1 cellular context compared by ENCODE assay signal in the genomic region with DNA sequence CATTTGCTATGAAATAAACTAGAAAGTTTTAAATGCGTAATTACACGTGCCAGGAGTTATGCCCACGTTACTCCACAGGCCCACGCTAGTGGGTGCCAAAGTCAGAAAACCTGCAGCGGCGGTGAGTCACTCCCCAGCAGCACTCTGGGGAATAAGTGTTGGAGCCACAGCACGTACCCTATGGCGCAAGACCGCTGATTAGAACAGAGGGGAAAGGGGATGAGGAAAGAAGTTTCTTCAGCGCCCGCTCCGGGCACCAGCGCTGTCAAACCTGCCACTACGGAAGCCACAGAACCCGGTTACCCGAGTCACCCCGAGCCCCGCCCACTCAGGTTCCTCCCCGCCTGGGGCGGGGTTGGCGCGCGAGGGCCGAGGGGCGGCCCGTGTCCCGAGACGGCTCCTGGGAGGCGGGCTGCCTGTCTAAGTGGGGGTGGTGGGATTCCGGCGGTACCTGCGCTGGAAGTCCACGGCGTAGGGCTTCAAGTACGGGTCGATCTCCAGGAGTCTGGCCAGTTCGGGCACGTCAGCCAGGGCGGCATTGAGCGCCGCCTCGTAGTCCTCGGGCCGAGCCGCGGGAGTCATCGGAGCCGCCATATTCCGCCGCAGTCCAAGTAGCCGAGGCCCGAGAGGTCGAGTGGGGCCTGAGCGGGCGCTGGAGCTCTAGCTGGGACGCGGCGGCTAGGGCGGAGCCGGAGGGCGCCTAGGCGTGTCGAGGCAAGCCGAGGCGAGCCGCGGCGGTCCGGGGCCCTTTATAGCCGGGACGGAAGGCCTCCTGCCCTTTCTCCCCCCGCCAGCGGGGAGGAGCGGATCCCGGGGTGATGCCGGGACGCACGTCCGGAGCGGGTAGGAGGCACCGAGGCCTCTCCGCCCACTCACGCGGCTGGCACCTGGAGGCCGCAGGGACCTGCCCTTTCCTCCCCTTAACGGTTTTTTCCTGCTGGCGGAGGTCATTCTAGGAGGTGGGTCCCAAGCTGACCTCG.
TF ChIP-seq lines count a peak whose summit lies in the region.

TSS of gene GBE1 (minus strand) at position 722 of the 980 bp plus-strand sequence. CDS start at position 594, 128 bp downstream.

TF ChIP-seq in H1, 55 proteins besides CTCF, POLR2A, EP300 and RAD21:
- TF ChIP-seq SRF (IDR thresholded peaks at IDR 0.05; ENCODE audit: low read depth, low read length) (peak; percentile 71), SP1 (IDR thresholded peaks at IDR 0.05; ENCODE audit: low read depth, low read length) (peak; percentile 0; the same call in 1 of the 2 replicates), TBP (IDR thresholded peaks at IDR 0.05; ENCODE audit: low read depth, low read length) (peak; percentile 77), PHF8 (conservative IDR thresholded peaks at IDR 0.05; ENCODE audit: low read depth, low read length) (peak; percentile 97), SP2 (IDR thresholded peaks at IDR 0.05; ENCODE audit: low read length) (no peak), CEBPB (IDR thresholded peaks at IDR 0.05; ENCODE audit: low read depth, low read length) (peak; percentile 78), SIN3A (conservative IDR thresholded peaks at IDR 0.05 in 1 of 2, IDR thresholded peaks at IDR 0.05 in 1 of 2; ENCODE audit: low read depth in 1 of 2, low read length in 2 of 2) (peak in 1 of 2 experiments; percentile 80; a peak in 1 of 4 replicates), POLR2AphosphoS5 (IDR thresholded peaks at IDR 0.05; ENCODE audit: low read depth, low read length) (peak; percentile 56), ASH2L (IDR thresholded peaks at IDR 0.05; ENCODE audit: low read length) (peak; percentile 99), EGR1 (IDR thresholded peaks at IDR 0.05; ENCODE audit: borderline replicate concordance, low read depth, low read length) (peak; percentile 96), TAF1 (IDR thresholded peaks at IDR 0.05; ENCODE audit: low read depth, low read length) (peak; percentile 78), ATF2 (IDR thresholded peaks at IDR 0.05; ENCODE audit: low read length) (0 out of 2 replicates have a peak, but pooled peaks have one; percentile 41), TEAD4 (IDR thresholded peaks at IDR 0.05; ENCODE audit: low read depth, low read length) (no peak), JUND (IDR thresholded peaks at IDR 0.05; ENCODE audit: low read length) (peak; percentile 76), GABPA (IDR thresholded peaks at IDR 0.05; ENCODE audit: borderline replicate concordance, insufficient read depth, low read length) (no peak), KDM1A (IDR thresholded peaks at IDR 0.05; ENCODE audit: borderline replicate concordance, low read length) (peak; percentile 87; the same call in 1 of the 2 replicates), RNF2 (IDR thresholded peaks at IDR 0.05; ENCODE audit: borderline replicate concordance, low read depth, low read length, missing control alignments, poor library complexity, severe bottlenecking) (no peak), POU5F1 (IDR thresholded peaks at IDR 0.05; ENCODE audit: low read depth, low read length) (no peak), YY1 (IDR thresholded peaks at IDR 0.05; ENCODE audit: low read depth, low read length) (peak; percentile 92), HDAC2 (IDR thresholded peaks at IDR 0.05; ENCODE audit: borderline replicate concordance in 1 of 2, low read depth in 2 of 2, low read length in 2 of 2) (peak; percentile 62 to 81; a peak in 2 of 4 replicates), TAF7 (optimal IDR thresholded peaks at IDR 0.05; ENCODE audit: borderline replicate concordance, low read depth, low read length) (peak; percentile 64), RBBP5 (IDR thresholded peaks at IDR 0.05; ENCODE audit: borderline replicate concordance, low read depth, low read length) (peak; percentile 97), CTBP2 (IDR thresholded peaks at IDR 0.05; ENCODE audit: borderline replicate concordance, insufficient read depth, insufficient read length, low read length) (no peak), KDM4A (IDR thresholded peaks at IDR 0.05; ENCODE audit: low read depth, low read length, severe bottlenecking) (peak; percentile 74)
- TF ChIP-seq, protein P1, sequence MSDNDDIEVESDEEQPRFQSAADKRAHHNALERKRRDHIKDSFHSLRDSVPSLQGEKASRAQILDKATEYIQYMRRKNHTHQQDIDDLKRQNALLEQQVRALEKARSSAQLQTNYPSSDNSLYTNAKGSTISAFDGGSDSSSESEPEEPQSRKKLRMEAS (IDR thresholded peaks at IDR 0.05): 0 out of 2 replicates have a peak, but pooled peaks have one; percentile 52
